ENCODE assay signal across 8 cellular contexts in the genomic region with DNA sequence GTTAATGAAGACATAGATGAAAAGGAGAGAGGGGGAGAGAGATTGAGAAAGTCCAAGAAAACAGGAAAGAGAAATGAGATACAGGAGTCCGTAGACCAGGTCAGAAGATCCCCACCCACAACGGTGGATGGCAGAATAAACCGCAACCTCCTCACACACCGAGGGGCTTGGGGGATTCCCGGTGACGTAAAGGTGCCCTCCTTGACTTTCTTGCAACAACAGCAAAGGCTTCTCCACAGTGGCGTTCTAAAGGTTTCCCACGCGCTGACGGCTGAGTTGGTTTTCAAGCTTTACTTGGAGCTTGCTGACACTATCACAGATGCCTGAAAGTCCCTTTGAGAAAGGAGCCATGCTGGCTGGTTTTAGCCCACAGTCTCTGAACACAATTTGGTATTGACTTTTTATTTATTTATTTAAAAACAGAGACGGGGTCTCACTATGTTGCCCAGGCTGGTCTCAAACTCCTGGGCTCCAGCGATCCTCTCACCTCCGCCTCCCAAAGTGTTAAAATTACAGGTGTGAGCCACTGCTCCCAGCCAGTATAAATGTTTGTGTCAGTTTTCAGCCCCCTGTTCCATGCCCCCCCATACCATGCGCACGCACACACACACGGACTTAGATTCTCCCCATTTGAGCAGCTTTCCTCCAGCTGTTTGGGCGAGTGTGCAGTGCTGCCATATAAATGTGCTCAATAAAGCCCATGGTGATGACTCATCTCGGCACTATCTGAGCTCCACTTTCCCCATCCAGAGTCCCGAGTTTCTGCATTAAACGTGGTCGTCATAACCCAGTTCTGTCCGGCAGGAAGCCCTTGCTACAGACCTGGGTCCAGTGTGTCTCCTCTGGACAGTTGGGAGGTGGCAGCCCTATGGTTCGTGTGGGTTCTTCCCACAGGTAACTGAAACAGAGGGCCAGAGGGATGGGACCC. TPM values are rescaled to one million over a fixed set of nuclear protein-coding genes. Genes with fewer than 3 reads are reported as not detected.
DNase-seq lines count a peak whose midpoint lies in the region; ATAC-seq and TF ChIP-seq lines count a peak whose summit lies in the region.

No MANE protein-coding gene starts in this region.

- DNase-seq in GM03348 (ENCODE audit: low spot score) (peak; percentile 59), natural killer cell (no peak), NCI-H146 (lab: John Stamatoyannopoulos, UW) (no peak), amniotic stem cell (lab: John Stamatoyannopoulos, UW) (no peak), NCI-H2196 (lab: John Stamatoyannopoulos, UW; ENCODE audit: unreplicated experiment) (no peak), BE2C (no peak)
- peak; percentile 53 for DNase-seq in activated CD8-positive, alpha-beta T cell treated with anti-CD3 and anti-CD28 coated beads, Interleukin-2, amount 10 ng/mL, durations not matched to agents 7 days and 5 days

- no peak overlapping the region for H3K27ac ChIP-seq in HEK293 (ENCODE audit: extremely low read depth, low read depth, low read length)

- POLR2A ChIA-PET in HEK293 (lab: Yijun Ruan, JAX): interaction anchor here (0.6 kb wide), 1 partner anchor 13 kb away, joined by 3 read pairs; no protein-coding TSS in a partner anchor
- POLR2A ChIA-PET in activated CD8-positive, alpha-beta T cell treated with anti-CD3 and anti-CD28 coated beads, Interleukin-2, amount 10 ng/mL, durations not matched to agents 7 days and 5 days (lab: Charles Lee): interaction anchor here (0.6 to 1.3 kb wide), 5 partner anchors 19 to 335 kb away, joined by 3 to 6 read pairs (median 4); no protein-coding TSS in a partner anchor

- H3K9me3 Mint-ChIP-seq in activated CD8-positive, alpha-beta T cell treated with anti-CD3 and anti-CD28 coated beads, Interleukin-2, amount 10 ng/mL, durations not matched to agents 7 days and 5 days (ENCODE audit: insufficient read depth): no peaks in the 10 kb centered on the region
- no peaks in the 10 kb centered on the region for H3K9me3 Mint-ChIP-seq in natural killer cell

- peak overlapping the region; percentile 20 for H3K4me3 Mint-ChIP-seq in activated CD8-positive, alpha-beta T cell treated with anti-CD3 and anti-CD28 coated beads, Interleukin-2, amount 10 ng/mL, durations not matched to agents 7 days and 5 days
- no peak overlapping the region for H3K4me3 Mint-ChIP-seq in natural killer cell

- CTCF ChIA-PET in HEK293 (lab: Yijun Ruan, JAX): interaction anchor here (0.5 to 0.7 kb wide), 4 partner anchors 16 to 754 kb away, joined by 3 to 4 read pairs (median 3); partner anchors contain the start of gene PRPSAP1
- CTCF ChIA-PET in activated CD8-positive, alpha-beta T cell treated with anti-CD3 and anti-CD28 coated beads, Interleukin-2, amount 10 ng/mL, durations not matched to agents 7 days and 5 days (lab: Charles Lee): interaction anchor here (0.6 to 4.1 kb wide), 8 partner anchors 9 to 140 kb away, joined by 3 to 23 read pairs (median 3); partner anchors contain the start of gene SEC14L1

- no peaks in the 10 kb centered on the region for H3K27me3 Mint-ChIP-seq in activated CD8-positive, alpha-beta T cell treated with anti-CD3 and anti-CD28 coated beads, Interleukin-2, amount 10 ng/mL, durations not matched to agents 7 days and 5 days (ENCODE audit: low read depth)
- no peaks in the 10 kb centered on the region for H3K27me3 Mint-ChIP-seq in natural killer cell (ENCODE audit: low read depth in 2 of 2)

- H3K27me3 ChIP-seq in BE2C: no peaks in the 10 kb centered on the region

- H3K9me3 ChIP-seq in HEK293 (ENCODE audit: control insufficient read depth, insufficient read depth, low read depth, low read length) (no peaks in the 10 kb centered on the region), BE2C (no peaks in the 10 kb centered on the region)

- H3K4me3 ChIP-seq in HEK293 (ENCODE audit: low read depth, low read length): no peak overlapping the region
- no peak overlapping the region for H3K4me3 ChIP-seq in BE2C (ENCODE audit: low read depth, low read length)

- H3K27ac Mint-ChIP-seq in activated CD8-positive, alpha-beta T cell treated with anti-CD3 and anti-CD28 coated beads, Interleukin-2, amount 10 ng/mL, durations not matched to agents 7 days and 5 days: peak overlapping the region; percentile 52
- H3K27ac Mint-ChIP-seq in natural killer cell: no peak overlapping the region

- no peaks in the 10 kb centered on the region for H3K4me1 ChIP-seq in HEK293 (ENCODE audit: control insufficient read depth, insufficient read depth, low read length)
- H3K4me1 ChIP-seq in BE2C: no peaks in the 10 kb centered on the region

- H3K36me3 Mint-ChIP-seq in activated CD8-positive, alpha-beta T cell treated with anti-CD3 and anti-CD28 coated beads, Interleukin-2, amount 10 ng/mL, durations not matched to agents 7 days and 5 days (ENCODE audit: low read depth): peaks cover 1% of the 10 kb centered on the region
- H3K36me3 Mint-ChIP-seq in natural killer cell: no peaks in the 10 kb centered on the region

- H3K36me3 ChIP-seq in HEK293 (ENCODE audit: control insufficient read depth in 2 of 2, insufficient read depth in 1 of 2, low read length in 2 of 2) (no peaks in the 10 kb centered on the region; a peak in 1 of 3 replicates), BE2C (no peaks in the 10 kb centered on the region)

- TF ChIP-seq CTCF in HEK293 (tag by site-specific recombination; IDR thresholded peaks at IDR 0.05): no peak
- TF ChIP-seq CTCF in natural killer cell (IDR thresholded peaks at IDR 0.05): no peak
- TF ChIP-seq CTCF in BE2C (IDR thresholded peaks at IDR 0.05; ENCODE audit: low read depth, low read length): no peak

- ATAC-seq in activated CD8-positive, alpha-beta T cell treated with anti-CD3 and anti-CD28 coated beads, Interleukin-2, amount 10 ng/mL, durations not matched to agents 7 days and 5 days: peak; percentile 55
- peak; percentile 49 to 71 (median 50) for ATAC-seq in natural killer cell

- intact Hi-C loops in natural killer cell (cut with micrococcal nuclease): no loop called here

- peaks cover 48% of the 10 kb centered on the region for H3K4me1 Mint-ChIP-seq in activated CD8-positive, alpha-beta T cell treated with anti-CD3 and anti-CD28 coated beads, Interleukin-2, amount 10 ng/mL, durations not matched to agents 7 days and 5 days (ENCODE audit: low read depth)
- H3K4me1 Mint-ChIP-seq in natural killer cell: peaks cover 18 to 22% of the 10 kb centered on the region in 2 donors

TF ChIP-seq in HEK293, 187 proteins besides CTCF, POLR2A, EP300 and RAD21:
- TF ChIP-seq ZBTB17 (tag by site-specific recombination; IDR thresholded peaks at IDR 0.05) (peak; percentile 56), ZBTB20 (tag by site-specific recombination; IDR thresholded peaks at IDR 0.05) (peak; percentile 64), ZNF121 (tag by site-specific recombination; IDR thresholded peaks at IDR 0.05) (0 out of 2 replicates have a peak, but pooled peaks have one; percentile 51), ZNF664 (tag by site-specific recombination; IDR thresholded peaks at IDR 0.05) (peak; percentile 41; the same call in 1 of the 2 replicates), YY2 (tag by site-specific recombination; IDR thresholded peaks at IDR 0.05) (no peak)
TF ChIP-seq in HEK293: peak in this region for 4.

RNA-seq across cellular contexts. Expression of gene SEC14L1, which starts 33.0 kb away (rescaled TPM):
- total RNA-seq in activated CD8-positive, alpha-beta T cell treated with anti-CD3 and anti-CD28 coated beads, Interleukin-2, amount 10 ng/mL, durations not matched to agents 7 days and 5 days: 10 to 100 TPM; 86.5 to 88.8 TPM
- 100 to 1,000 TPM; 129 to 160 (median 129) TPM for total RNA-seq in natural killer cell
- 36.1 TPM for polyA plus RNA-seq in BE2C (2012; ENCODE audit: insufficient read depth, insufficient read length, low read depth)

Comparison
In these comparisons a context has a peak if more than half of its experiments do, and no peak if none do; other contexts are left out.
1. DNase-seq: peak in GM03348 (single experiment) and activated CD8-positive, alpha-beta T cell treated with anti-CD3 and anti-CD28 coated beads, Interleukin-2, amount 10 ng/mL, durations not matched to agents 7 days and 5 days (single experiment); none in natural killer cell (single experiment), NCI-H146 (single experiment), amniotic stem cell (single experiment), NCI-H2196 (single experiment) and BE2C (single experiment).